9 cellular contexts compared by ENCODE assay signal in the genomic region with DNA sequence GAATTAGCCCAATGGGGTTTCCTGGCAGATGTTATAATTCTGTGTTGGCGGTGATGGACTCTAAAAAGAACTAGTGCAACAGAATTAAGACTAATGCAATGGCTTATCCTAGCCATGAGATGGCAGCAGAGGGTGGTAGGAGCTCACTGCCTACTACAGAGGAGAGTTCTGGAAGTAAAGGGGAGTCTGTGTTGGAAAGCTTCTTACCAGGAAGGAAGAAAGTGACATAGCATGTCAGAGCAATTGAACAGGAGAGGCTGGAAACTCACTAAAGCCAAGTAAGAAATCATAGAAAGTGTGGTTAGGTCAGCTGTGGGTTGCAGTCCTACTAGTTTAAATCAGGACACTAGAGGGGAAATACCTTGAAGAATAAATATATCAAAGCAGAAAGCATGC. TPM values are rescaled to one million over a fixed set of nuclear protein-coding genes. Genes with fewer than 3 reads are reported as not detected.
DNase-seq lines count a peak whose midpoint lies in the region; ATAC-seq and TF ChIP-seq lines count a peak whose summit lies in the region.
"Had no signal": no experiment of that assay in that cellular context is flagged by ENCODE, and none has a peak within 500 bp of the region (broad histone marks: within the 10 kb centered on the region; RNA-seq: fewer than 3 reads in every experiment).

No MANE protein-coding gene starts in this region.

- in situ Hi-C loops in brain microvascular endothelial cell (cut with HindIII; ENCODE audit: low pct_ligation_motif_present, low sequenced_read_pairs), result no loop called here

- H3K27ac ChIP-seq in brain microvascular endothelial cell (no peak overlapping the region), thoracic aorta (no peak overlapping the region)
- H3K27ac ChIP-seq: BLaER1 treated with 17β-estradiol and CSF1 and Interleukin-3, amounts not matched to agents 10 nM and 100 nM had no signal

- ATAC-seq in GM19395 (IDR thresholded peaks at IDR 0.05; ENCODE audit: unreplicated experiment) (peak; percentile 86), HG03159 (IDR thresholded peaks at IDR 0.05; ENCODE audit: unreplicated experiment) (peak; percentile 89), thoracic aorta (ENCODE audit: insufficient number of reproducible peaks, low FRiP score, low read depth) (no peak)

- DNase-seq in NCI-H2029 treated with DMSO at 0.1 percent for 48 hours (lab: John Stamatoyannopoulos, UW) (peak; percentile 1), NCI-H2029 (lab: John Stamatoyannopoulos, UW) (no peak), NCI-H524 (lab: John Stamatoyannopoulos, UW) (peak; percentile 85 to 88), brain microvascular endothelial cell (peak; percentile 27), iPS-NIHi7 (ENCODE audit: extremely low spot score) (peak; percentile 73), thoracic aorta (ENCODE audit: low spot score) (no peak)

- no peaks in the 10 kb centered on the region for H3K9me3 ChIP-seq in thoracic aorta
- H3K9me3 ChIP-seq: BLaER1 treated with 17β-estradiol and CSF1 and Interleukin-3, amounts not matched to agents 10 nM and 100 nM had no signal

- no peaks in the 10 kb centered on the region for H3K36me3 ChIP-seq in brain microvascular endothelial cell (replicated peaks)
- H3K36me3 ChIP-seq in thoracic aorta, result no peaks in the 10 kb centered on the region
- H3K36me3 ChIP-seq: BLaER1 treated with 17β-estradiol and CSF1 and Interleukin-3, amounts not matched to agents 10 nM and 100 nM had no signal

- peak; percentile 70 for TF ChIP-seq CTCF in brain microvascular endothelial cell (IDR thresholded peaks at IDR 0.05; ENCODE audit: low read depth, low read length, missing control alignments)
- TF ChIP-seq CTCF in thoracic aorta (IDR thresholded peaks at IDR 0.05), result peak; percentile 42

- peaks cover 0 to 3% of the 10 kb centered on the region in 2 donors for H3K4me1 ChIP-seq in thoracic aorta (ENCODE audit: control insufficient read depth in 1 of 2, low read depth in 2 of 2)

- no peak overlapping the region for H3K4me3 ChIP-seq in brain microvascular endothelial cell (ENCODE audit: low read depth, low read length)
- no peak overlapping the region for H3K4me3 ChIP-seq in thoracic aorta
- H3K4me3 ChIP-seq: BLaER1 treated with 17β-estradiol and CSF1 and Interleukin-3, amounts not matched to agents 10 nM and 100 nM had no signal

- H3K27me3 ChIP-seq in brain microvascular endothelial cell (replicated peaks) (no peaks in the 10 kb centered on the region), thoracic aorta (replicated peaks; ENCODE audit: insufficient read depth) (no peaks in the 10 kb centered on the region)

RNA-seq across cellular contexts. Expression of a gene that starts 6.3 kb away (rescaled TPM):
- total RNA-seq in thoracic aorta, result not detected

Comparison
In these comparisons a context has a peak if more than half of its experiments do, and no peak if none do; other contexts are left out.
1. DNase-seq: peak in NCI-H2029 treated with DMSO at 0.1 percent for 48 hours (single experiment), NCI-H524 (2 of 2), brain microvascular endothelial cell (single experiment) and iPS-NIHi7 (single experiment); none in NCI-H2029 (single experiment) and thoracic aorta (single experiment).